9 cellular contexts compared by ENCODE assay signal in genomic region chr11:2578934-2579280, GRCh38.
"Had no signal": no experiment of that assay in that cellular context is flagged by ENCODE, and none has a peak within 500 bp of the region (broad histone marks: within the 10 kb centered on the region; RNA-seq: fewer than 3 reads in every experiment).

No MANE protein-coding gene starts in this region.

- H3K4me3 ChIP-seq: breast epithelium, thoracic aorta had no signal

- DNase-seq: activated CD8-positive, alpha-beta T cell treated with anti-CD3 and anti-CD28 coated beads, Interleukin-2, amount 10 ng/mL, durations not matched to agents 7 days and 5 days; mammary epithelial cell; stimulated activated CD4-positive, alpha-beta T cell treated with anti-CD3 and anti-CD28 coated beads, Interleukin-4, amount 100 ng/mL, for 24 hours had no signal

- H3K9me3 ChIP-seq: breast epithelium, thoracic aorta had no signal

- ATAC-seq: activated CD8-positive, alpha-beta T cell treated with anti-CD3 and anti-CD28 coated beads, Interleukin-2, amount 10 ng/mL, durations not matched to agents 7 days and 5 days; natural killer cell treated with Interleukin-12 subunit alpha and Interleukin-12 subunit beta and Interleukin-15 and Interleukin-18, amount 100 ng/mL, for 72 hours had no signal

- H3K36me3 ChIP-seq: breast epithelium, thoracic aorta had no signal

- H3K4me1 Mint-ChIP-seq: activated naive CD8-positive, alpha-beta T cell treated with anti-CD3 and anti-CD28 coated beads, Interleukin-2, amount 10 ng/mL, durations not matched to agents 7 days and 5 days had no signal

- H3K27me3 ChIP-seq: breast epithelium had no signal

- H3K4me3 Mint-ChIP-seq: activated CD8-positive, alpha-beta T cell treated with anti-CD3 and anti-CD28 coated beads, Interleukin-2, amount 10 ng/mL, durations not matched to agents 7 days and 5 days; activated naive CD8-positive, alpha-beta T cell treated with anti-CD3 and anti-CD28 coated beads, Interleukin-2, amount 10 ng/mL, durations not matched to agents 7 days and 5 days; natural killer cell treated with Interleukin-12 subunit alpha and Interleukin-12 subunit beta and Interleukin-15 and Interleukin-18, amount 100 ng/mL, for 72 hours; stimulated activated naive CD8-positive, alpha-beta T cell treated with anti-CD3 and anti-CD28 coated beads, Interleukin-15, Interleukin-2, amounts not matched to agents 100 ng/mL and 50 ng/mL, for 24 hours had no signal

- H3K27ac Mint-ChIP-seq: activated CD8-positive, alpha-beta T cell treated with anti-CD3 and anti-CD28 coated beads, Interleukin-2, amount 10 ng/mL, durations not matched to agents 7 days and 5 days; activated naive CD8-positive, alpha-beta T cell treated with anti-CD3 and anti-CD28 coated beads, Interleukin-2, amount 10 ng/mL, durations not matched to agents 7 days and 5 days; activated T-helper 2 cell treated with anti-CD3 and anti-CD28 coated beads, Interferon-gamma antibody, Interleukin-2, Interleukin-4, amounts not matched to agents 10 μg/mL and 5 μg/mL and 100 μg/mL, durations not matched to agents 14 hours and 24 hours and 36 hours; natural killer cell treated with Interleukin-12 subunit alpha and Interleukin-12 subunit beta and Interleukin-15 and Interleukin-18, amount 100 ng/mL, for 72 hours; stimulated activated naive CD8-positive, alpha-beta T cell treated with anti-CD3 and anti-CD28 coated beads, Interleukin-15, Interleukin-2, amounts not matched to agents 100 ng/mL and 50 ng/mL, for 24 hours had no signal

- H3K27ac ChIP-seq: breast epithelium, thoracic aorta had no signal

- H3K4me1 ChIP-seq: breast epithelium had no signal

- H3K9me3 Mint-ChIP-seq: activated naive CD8-positive, alpha-beta T cell treated with anti-CD3 and anti-CD28 coated beads, Interleukin-2, amount 10 ng/mL, durations not matched to agents 7 days and 5 days; activated T-helper 2 cell treated with anti-CD3 and anti-CD28 coated beads, Interferon-gamma antibody, Interleukin-2, Interleukin-4, amounts not matched to agents 10 μg/mL and 5 μg/mL and 100 μg/mL, durations not matched to agents 14 hours and 24 hours and 36 hours; natural killer cell treated with Interleukin-12 subunit alpha and Interleukin-12 subunit beta and Interleukin-15 and Interleukin-18, amount 100 ng/mL, for 72 hours; stimulated activated naive CD8-positive, alpha-beta T cell treated with anti-CD3 and anti-CD28 coated beads, Interleukin-15, Interleukin-2, amounts not matched to agents 100 ng/mL and 50 ng/mL, for 24 hours had no signal

- H3K36me3 Mint-ChIP-seq: activated naive CD8-positive, alpha-beta T cell treated with anti-CD3 and anti-CD28 coated beads, Interleukin-2, amount 10 ng/mL, durations not matched to agents 7 days and 5 days; natural killer cell treated with Interleukin-12 subunit alpha and Interleukin-12 subunit beta and Interleukin-15 and Interleukin-18, amount 100 ng/mL, for 72 hours had no signal

- H3K27me3 Mint-ChIP-seq: activated naive CD8-positive, alpha-beta T cell treated with anti-CD3 and anti-CD28 coated beads, Interleukin-2, amount 10 ng/mL, durations not matched to agents 7 days and 5 days; natural killer cell treated with Interleukin-12 subunit alpha and Interleukin-12 subunit beta and Interleukin-15 and Interleukin-18, amount 100 ng/mL, for 72 hours; stimulated activated naive CD8-positive, alpha-beta T cell treated with anti-CD3 and anti-CD28 coated beads, Interleukin-15, Interleukin-2, amounts not matched to agents 100 ng/mL and 50 ng/mL, for 24 hours had no signal
